ENCODE assay signal across 10 cellular contexts in the genomic region with DNA sequence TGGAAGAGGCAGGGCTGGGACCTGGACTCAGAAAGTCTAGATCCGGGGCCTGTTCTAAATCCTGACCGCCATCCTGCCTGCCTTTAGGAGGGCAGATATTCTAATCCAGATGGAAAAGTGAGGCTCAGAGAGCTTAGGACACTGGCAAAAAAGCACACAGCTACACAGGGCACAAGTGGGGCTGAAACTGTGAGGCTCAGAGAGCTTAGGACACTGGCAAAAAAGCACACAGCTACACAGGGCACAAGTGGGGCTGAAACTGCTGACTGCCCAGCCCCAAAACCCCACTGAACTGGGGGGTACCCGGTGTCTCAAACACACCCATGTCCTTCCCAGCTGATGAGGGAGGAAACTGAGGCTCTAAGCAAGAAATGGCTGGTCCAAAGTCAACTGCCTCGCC. TPM values are rescaled to one million over a fixed set of nuclear protein-coding genes. Genes with fewer than 3 reads are reported as not detected.
DNase-seq lines count a peak whose midpoint lies in the region; ATAC-seq, FAIRE-seq and TF ChIP-seq lines count a peak whose summit lies in the region.
"Had no signal": no experiment of that assay in that cellular context is flagged by ENCODE, and none has a peak within 500 bp of the region (broad histone marks: within the 10 kb centered on the region; RNA-seq: fewer than 3 reads in every experiment).

No MANE protein-coding gene starts in this region.

- ATAC-seq in HG02884 (IDR thresholded peaks at IDR 0.05; ENCODE audit: unreplicated experiment) (no peak), HG03175 (IDR thresholded peaks at IDR 0.05; ENCODE audit: unreplicated experiment) (no peak)

- H3K27ac ChIP-seq in WERI-Rb-1 = peak overlapping the region; percentile 96
- H3K27ac ChIP-seq in left ventricle myocardium inferior (replicated peaks) = peak overlapping the region; percentile 99
- H3K27ac ChIP-seq in small intestine (ENCODE audit: low read depth in 1 of 2, low read length in 1 of 2) = peak overlapping the region; percentile 9 to 98

- H3K4me1 ChIP-seq in left ventricle myocardium inferior (peaks cover 53% of the 10 kb centered on the region), small intestine (ENCODE audit: control insufficient read depth in 2 of 2, insufficient read depth in 1 of 2, low read depth in 1 of 2, low read length in 1 of 2) (peaks cover 0 to 4% of the 10 kb centered on the region in 2 donors)

- intact Hi-C loops in left ventricle myocardium inferior (cut with micrococcal nuclease) = no loop called here

- H3K27me3 ChIP-seq in WERI-Rb-1 (ENCODE audit: insufficient read depth, low read depth, severe bottlenecking) (no peaks in the 10 kb centered on the region), left ventricle myocardium inferior (ENCODE audit: low read depth) (no peaks in the 10 kb centered on the region), small intestine (ENCODE audit: control insufficient read depth in 2 of 2, insufficient read depth in 2 of 2, low read length in 2 of 2) (no peaks in the 10 kb centered on the region)

- peak overlapping the region; percentile 78 for H3K4me3 ChIP-seq in WERI-Rb-1 (ENCODE audit: low read depth, low read length)
- peak overlapping the region; percentile 94 for H3K4me3 ChIP-seq in left ventricle myocardium inferior
- peak overlapping the region in 1 of 2 donors; percentile 80 for H3K4me3 ChIP-seq in small intestine (ENCODE audit: low read depth in 1 of 2, low read length in 2 of 2)

- H3K9me3 ChIP-seq in WERI-Rb-1 (ENCODE audit: severe bottlenecking) (no peaks in the 10 kb centered on the region), left ventricle myocardium inferior (replicated peaks) (no peaks in the 10 kb centered on the region), small intestine (ENCODE audit: control insufficient read depth, low read depth) (no peaks in the 10 kb centered on the region)

- WGBS in small intestine, 3 donors = 66 to 81% (median 73%) methylated on average over 4 of the region's 4 CpGs

- TF ChIP-seq CTCF in WERI-Rb-1 (IDR thresholded peaks at IDR 0.05; ENCODE audit: low read depth, low read length) (no peak), left ventricle myocardium inferior (IDR thresholded peaks at IDR 0.05; ENCODE audit: borderline replicate concordance) (no peak)

- FAIRE-seq in GM12891 (lab: Jason Lieb, UNC) = peak; percentile 5
- no peak for FAIRE-seq in small intestine (lab: Jason Lieb, UNC)

- H3K36me3 ChIP-seq in WERI-Rb-1 = peaks cover 10% of the 10 kb centered on the region
- H3K36me3 ChIP-seq in left ventricle myocardium inferior = peaks cover 18% of the 10 kb centered on the region
- H3K36me3 ChIP-seq in small intestine (ENCODE audit: control insufficient read depth in 2 of 2, insufficient read depth in 2 of 2, low read length in 2 of 2) = no peaks in the 10 kb centered on the region

- no peak for DNase-seq in GM12891 (ENCODE audit: insufficient read length, low spot score)
- DNase-seq in WERI-Rb-1 = no peak
- no peak for DNase-seq in left ventricle myocardium inferior
- DNase-seq in small intestine = no peak
- DNase-seq in hypothalamus (lab: John Stamatoyannopoulos, UW) = no peak
- DNase-seq in LoVo (ENCODE audit: low spot score) = no peak
- DNase-seq: activated naive CD4-positive, alpha-beta T cell treated with Interleukin-2 at 50 U/mL for 16 hours; NCI-H1694 had no signal

- no peak for TF ChIP-seq POLR2A in GM12891 (IDR thresholded peaks at IDR 0.05; ENCODE audit: low read depth, low read length)

TF ChIP-seq in GM12891, 5 proteins besides CTCF, POLR2A, EP300 and RAD21:
- TF ChIP-seq POLR2AphosphoS5 (IDR thresholded peaks at IDR 0.05; ENCODE audit: low read depth, low read length) = no peak
- no peak for TF ChIP-seq SPI1 (IDR thresholded peaks at IDR 0.05; ENCODE audit: low read depth, low read length)
- no peak for TF ChIP-seq PAX5 (IDR thresholded peaks at IDR 0.05; ENCODE audit: insufficient read depth, low read length, severe bottlenecking)
- TF ChIP-seq POU2F2 (IDR thresholded peaks at IDR 0.05; ENCODE audit: low read depth, low read length) = no peak
- TF ChIP-seq TAF1 (IDR thresholded peaks at IDR 0.05; ENCODE audit: low read depth, low read length) = no peak
TF ChIP-seq in GM12891: peak in this region for 0.

RNA-seq across cellular contexts. Expression of gene AKT1S1, which starts 2.0 kb away (rescaled TPM):
- polyA plus RNA-seq in GM12891 (2012; ENCODE audit: low read depth, missing spikeins) = 14.6 TPM
- 36.0 TPM for total RNA-seq in left ventricle myocardium inferior
- 10 to 100 TPM; 30.6 to 54.9 (median 35.1) TPM for polyA plus RNA-seq in small intestine

RNA-seq across cellular contexts. Expression of gene TBC1D17, which starts 2.3 kb away (rescaled TPM):
- polyA plus RNA-seq in GM12891 (2012; ENCODE audit: low read depth, missing spikeins) = 29.6 TPM
- total RNA-seq in left ventricle myocardium inferior = 47.5 TPM
- polyA plus RNA-seq in small intestine = 10 to 100 TPM; 23.6 to 52.6 (median 36.2) TPM

RNA-seq across cellular contexts. Expression of gene PNKP, which starts 7.8 kb away (rescaled TPM):
- 35.2 TPM for polyA plus RNA-seq in GM12891 (2012; ENCODE audit: low read depth, missing spikeins)
- total RNA-seq in left ventricle myocardium inferior = 45.1 TPM
- polyA plus RNA-seq in small intestine = 10 to 100 TPM; 45.9 to 49.9 (median 49.4) TPM

RNA-seq across cellular contexts. Expression of gene IL4I1, which starts 21.5 kb away (rescaled TPM):
- 30.1 TPM for polyA plus RNA-seq in GM12891 (2012; ENCODE audit: low read depth, missing spikeins)
- total RNA-seq in left ventricle myocardium inferior = not detected
- 1 to 10 TPM in 2 of 3 donors, not detected in 1; 1.0 to 1.3 TPM for polyA plus RNA-seq in small intestine

RNA-seq across cellular contexts. Expression of gene PTOV1, which starts 24.2 kb away (rescaled TPM):
- 50.1 TPM for polyA plus RNA-seq in GM12891 (2012; ENCODE audit: low read depth, missing spikeins)
- total RNA-seq in left ventricle myocardium inferior = 104 TPM
- polyA plus RNA-seq in small intestine = 100 to 1,000 TPM in 1 of 3 donors, 10 to 100 TPM in 2; 71.4 to 101 (median 74.8) TPM
